In the genomic region with DNA sequence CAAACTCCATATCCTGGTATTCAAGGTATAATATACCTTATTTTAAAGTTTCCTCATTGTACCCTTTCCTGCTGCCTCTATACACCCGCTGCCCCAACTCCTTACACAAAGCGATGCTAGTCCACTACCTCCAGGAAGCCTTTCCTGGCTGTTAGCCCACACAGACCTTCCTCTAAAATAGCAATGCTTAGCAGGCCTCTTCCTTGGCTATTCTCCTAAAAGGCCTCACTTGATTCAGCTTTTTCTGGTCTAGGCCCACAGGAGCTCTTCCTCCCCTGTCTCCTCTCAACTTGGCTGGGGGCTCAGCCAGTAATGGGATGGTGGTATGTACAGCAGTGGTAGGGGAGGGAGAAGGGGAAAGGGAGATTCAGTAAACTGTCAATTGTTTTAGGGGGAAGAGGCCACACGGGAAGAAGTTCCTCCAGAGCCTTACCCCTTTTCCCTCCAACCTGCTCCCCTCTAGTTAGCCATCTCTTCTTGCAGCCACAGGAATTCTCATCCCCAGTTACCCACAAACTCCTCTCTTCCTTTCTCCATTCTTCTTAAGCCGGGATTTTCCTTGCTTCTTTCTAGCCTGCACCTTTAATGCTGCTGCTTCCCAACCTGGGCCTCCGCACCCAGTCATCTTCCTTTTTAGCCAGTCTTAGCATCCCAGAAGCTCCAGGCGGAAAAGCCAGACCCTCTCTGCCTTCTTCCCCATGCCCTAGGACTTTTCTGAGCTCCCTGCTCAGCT, we compare ENCODE assay signal across 8 cellular contexts. TPM values are rescaled to one million over a fixed set of nuclear protein-coding genes. Genes with fewer than 3 reads are reported as not detected.
A peak's percentile ranks its signal among the peaks of the same experiment; 100 is the strongest.
DNase-seq lines count a peak whose midpoint lies in the region; ATAC-seq and TF ChIP-seq lines count a peak whose summit lies in the region.

No MANE protein-coding gene starts in this region.

- H3K9me3 ChIP-seq in HAP-1 (no peaks in the 10 kb centered on the region), WERI-Rb-1 (ENCODE audit: severe bottlenecking) (no peaks in the 10 kb centered on the region), skeletal muscle tissue (ENCODE audit: control insufficient read depth in 3 of 3, low read length in 3 of 3) (no peaks in the 10 kb centered on the region)

- H3K27ac Mint-ChIP-seq in glutamatergic neuron (ENCODE audit: unreplicated experiment), result peak overlapping the region; percentile 75

- H3K36me3 Mint-ChIP-seq in glutamatergic neuron (ENCODE audit: unreplicated experiment), result no peaks in the 10 kb centered on the region

- peaks cover 17% of the 10 kb centered on the region for H3K4me1 Mint-ChIP-seq in glutamatergic neuron (ENCODE audit: low read depth, unreplicated experiment)

- ATAC-seq in GM18870 (IDR thresholded peaks at IDR 0.05; ENCODE audit: unreplicated experiment) (no peak), GM18867 (IDR thresholded peaks at IDR 0.05; ENCODE audit: unreplicated experiment) (no peak)

- in situ Hi-C loops in HAP-1 (cut with MboI; ENCODE audit: low sequenced_read_pairs), result no loop called here

- H3K27me3 ChIP-seq in HAP-1 (ENCODE audit: low read depth) (no peaks in the 10 kb centered on the region), WERI-Rb-1 (ENCODE audit: insufficient read depth, low read depth, severe bottlenecking) (no peaks in the 10 kb centered on the region), skeletal muscle tissue (ENCODE audit: control insufficient read depth in 3 of 3, insufficient read depth in 3 of 3, low read length in 3 of 3) (no peaks in the 10 kb centered on the region)

- no peak for DNase-seq in HAP-1 (ENCODE audit: low spot score in 2 of 2)
- DNase-seq in WERI-Rb-1, result no peak
- DNase-seq in glutamatergic neuron, result no peak
- DNase-seq in HPDE6-E6E7 (ENCODE audit: extremely low spot score), result no peak
- no peak for DNase-seq in DMS153 treated with DMSO at 0.1 percent for 48 hours (lab: John Stamatoyannopoulos, UW; ENCODE audit: unreplicated experiment)

- H3K4me1 ChIP-seq in HAP-1, result peaks cover 20% of the 10 kb centered on the region
- H3K4me1 ChIP-seq in skeletal muscle tissue (ENCODE audit: control insufficient read depth in 3 of 3, insufficient read depth in 3 of 3, low read length in 3 of 3), result peaks cover 31 to 36% (median 34%) of the 10 kb centered on the region in 3 donors

- peaks cover 29% of the 10 kb centered on the region for H3K36me3 ChIP-seq in HAP-1 (replicated peaks)
- H3K36me3 ChIP-seq in WERI-Rb-1, result peaks cover 36% of the 10 kb centered on the region
- H3K36me3 ChIP-seq in skeletal muscle tissue (ENCODE audit: control insufficient read depth in 3 of 3, insufficient read depth in 3 of 3, low read length in 3 of 3), result peaks cover 14 to 19% (median 17%) of the 10 kb centered on the region in 3 donors

- H3K27me3 Mint-ChIP-seq in glutamatergic neuron (ENCODE audit: unreplicated experiment), result peaks cover 2% of the 10 kb centered on the region

- TF ChIP-seq CTCF in WERI-Rb-1 (IDR thresholded peaks at IDR 0.05; ENCODE audit: low read depth, low read length) (no peak), glutamatergic neuron (IDR thresholded peaks at IDR 0.05; ENCODE audit: partially characterized antibody, unreplicated experiment) (no peak)

- H3K27ac ChIP-seq in WERI-Rb-1 (peak overlapping the region; percentile 99), skeletal muscle tissue (ENCODE audit: low read depth, low read length) (peak overlapping the region; percentile 99)

- peak overlapping the region; percentile 93 for H3K4me3 Mint-ChIP-seq in glutamatergic neuron (ENCODE audit: unreplicated experiment)

- peaks cover 7% of the 10 kb centered on the region for H3K9me3 Mint-ChIP-seq in glutamatergic neuron (ENCODE audit: unreplicated experiment)

- H3K9ac ChIP-seq in skeletal muscle tissue (ENCODE audit: low read depth in 1 of 3, low read length in 3 of 3), result peak overlapping the region; percentile 96 to 98 (median 97)

- H3K4me3 ChIP-seq in HAP-1, result peak overlapping the region; percentile 70
- peak overlapping the region; percentile 98 for H3K4me3 ChIP-seq in WERI-Rb-1 (ENCODE audit: low read depth, low read length)
- H3K4me3 ChIP-seq in skeletal muscle tissue (ENCODE audit: low read length in 3 of 3), result peak overlapping the region; percentile 71 to 92 (median 89)

RNA-seq across cellular contexts. Expression of a gene that starts 2.6 kb away (rescaled TPM):
- total RNA-seq in glutamatergic neuron (ENCODE audit: unreplicated experiment) (77.9 TPM), skeletal muscle tissue (55.8 TPM)

RNA-seq across cellular contexts. Expression of a gene that starts 2.7 kb away (rescaled TPM):
- 271 TPM for total RNA-seq in glutamatergic neuron (ENCODE audit: unreplicated experiment)
- 480 TPM for total RNA-seq in skeletal muscle tissue

RNA-seq across cellular contexts. Expression of a gene that starts 39.8 kb away (rescaled TPM):
- total RNA-seq in glutamatergic neuron (ENCODE audit: unreplicated experiment) (20.2 TPM), skeletal muscle tissue (11.5 TPM)

RNA-seq across cellular contexts. Expression of a gene that starts 53.3 kb away (rescaled TPM):
- total RNA-seq in glutamatergic neuron (ENCODE audit: unreplicated experiment) (4.6 TPM), skeletal muscle tissue (3.1 TPM)
